17 cellular contexts compared by ENCODE assay signal in genomic region chr6:169263374-169263773, GRCh38. TPM values are rescaled to one million over a fixed set of nuclear protein-coding genes. Genes with fewer than 3 reads are reported as not detected.
A peak's percentile ranks its signal among the peaks of the same experiment; 100 is the strongest.
DNase-seq lines count a peak whose midpoint lies in the region; ATAC-seq and TF ChIP-seq lines count a peak whose summit lies in the region.
"Had no signal": no experiment of that assay in that cellular context is flagged by ENCODE, and none has a peak within 500 bp of the region (broad histone marks: within the 10 kb centered on the region; RNA-seq: fewer than 3 reads in every experiment).

No MANE protein-coding gene starts in this region.

- ATAC-seq in HG03469 (IDR thresholded peaks at IDR 0.05; ENCODE audit: unreplicated experiment) = no peak
- no peak for ATAC-seq in activated T-helper 17 cell treated with anti-CD3 and anti-CD28 coated beads, Interleukin-2, amount 50 U/mL, for 72 hours (replicated peaks)
- ATAC-seq: GM12878 had no signal

- H3K9me3 Mint-ChIP-seq in brain = peaks cover 2 to 8% (median 6%) of the 10 kb centered on the region in 5 experiments
- H3K9me3 Mint-ChIP-seq in activated T-helper 17 cell treated with anti-CD3 and anti-CD28 coated beads, Interleukin-2, amount 50 U/mL, for 72 hours = no peaks in the 10 kb centered on the region

- H4K20me1 ChIP-seq in BLaER1 = no peaks in the 10 kb centered on the region

- no peak overlapping the region for H3K4me3 Mint-ChIP-seq in brain
- no peak overlapping the region for H3K4me3 Mint-ChIP-seq in activated T-helper 17 cell treated with anti-CD3 and anti-CD28 coated beads, Interleukin-2, amount 50 U/mL, for 72 hours
- H3K4me3 Mint-ChIP-seq: HFFc6 had no signal

- TF ChIP-seq CTCF in NB4 (IDR thresholded peaks at IDR 0.05; ENCODE audit: low read depth, low read length) (no peak), brain (conservative IDR thresholded peaks at IDR 0.05) (no peak)

- H3K9ac ChIP-seq in BLaER1 = no peak overlapping the region

- H3K4me1 Mint-ChIP-seq in brain = peaks cover 24% of the 10 kb centered on the region
- no peaks in the 10 kb centered on the region for H3K4me1 Mint-ChIP-seq in activated T-helper 17 cell treated with anti-CD3 and anti-CD28 coated beads, Interleukin-2, amount 50 U/mL, for 72 hours

- H3K4me3 ChIP-seq in BLaER1 (no peak overlapping the region), NB4 (ENCODE audit: low read depth, low read length) (no peak overlapping the region)
- H3K4me3 ChIP-seq: GM12878, Peyer's patch, SJSA1 had no signal

- peak overlapping the region in 3 of 5 experiments; percentile 63 to 87 (median 72) for H3K27ac Mint-ChIP-seq in brain
- H3K27ac Mint-ChIP-seq in activated T-helper 17 cell treated with anti-CD3 and anti-CD28 coated beads, Interleukin-2, amount 50 U/mL, for 72 hours = no peak overlapping the region
- H3K27ac Mint-ChIP-seq: HFFc6 had no signal

- in situ Hi-C loops in ACHN (cut with HindIII; ENCODE audit: low pct_ligation_motif_present, low pct_unique_long_range_greater_than_20kb, low sequenced_read_pairs) = no loop called here

- H3K36me3 ChIP-seq in BLaER1 = no peaks in the 10 kb centered on the region
- H3K36me3 ChIP-seq: Peyer's patch, SJSA1 had no signal

- no peaks in the 10 kb centered on the region for H3K36me3 Mint-ChIP-seq in brain
- no peaks in the 10 kb centered on the region for H3K36me3 Mint-ChIP-seq in activated T-helper 17 cell treated with anti-CD3 and anti-CD28 coated beads, Interleukin-2, amount 50 U/mL, for 72 hours (ENCODE audit: low read depth)

- H3K4me1 ChIP-seq in BLaER1 = peaks cover 9% of the 10 kb centered on the region
- H3K4me1 ChIP-seq: Peyer's patch had no signal

- H3K27ac ChIP-seq in BLaER1 = no peak overlapping the region
- H3K27ac ChIP-seq: Peyer's patch, SJSA1 had no signal

- peak overlapping the region; percentile 24 for H3K4me2 ChIP-seq in BLaER1

- H3K27me3 ChIP-seq in BLaER1 = no peaks in the 10 kb centered on the region
- H3K27me3 ChIP-seq: Peyer's patch, SJSA1 had no signal

- DNase-seq in NB4 (ENCODE audit: low read depth) (peak; percentile 25), myocyte (ENCODE audit: low read depth) (peak; percentile 58), SW480 (ENCODE audit: low spot score) (no peak), ACHN (no peak)
- DNase-seq: DMS79, H7, KG1, NCI-H2171 treated with DMSO at 0.1 percent for 48 hours had no signal

- no peaks in the 10 kb centered on the region for H3K9me3 ChIP-seq in BLaER1
- H3K9me3 ChIP-seq: Peyer's patch, SJSA1 had no signal

- H3K27me3 Mint-ChIP-seq in brain = no peaks in the 10 kb centered on the region
- peaks cover 4% of the 10 kb centered on the region for H3K27me3 Mint-ChIP-seq in activated T-helper 17 cell treated with anti-CD3 and anti-CD28 coated beads, Interleukin-2, amount 50 U/mL, for 72 hours

- TF ChIP-seq POLR2A in NB4 (IDR thresholded peaks at IDR 0.05; ENCODE audit: extremely low read depth, insufficient read length) = no peak

RNA-seq across cellular contexts. Expression of gene THBS2, which starts 9.7 kb away (rescaled TPM):
- polyA plus RNA-seq in brain (ENCODE audit: insufficient read depth, low read depth, low replicate concordance) = 12.9 TPM
- 22.6 and 27.3 TPM in 2 replicates for total RNA-seq in myocyte
- polyA plus RNA-seq in myocyte (2012) = 194 TPM
- total RNA-seq in activated T-helper 17 cell treated with anti-CD3 and anti-CD28 coated beads, Interleukin-2, amount 50 U/mL, for 72 hours = not detected
- total RNA-seq: OCI-LY7, SJSA1 had no signal

Comparison
In these comparisons a context has a peak if more than half of its experiments do, and no peak if none do; other contexts are left out.
1. DNase-seq: peak in NB4 (single experiment) and myocyte (single experiment); none in SW480 (single experiment) and ACHN (single experiment).
2. RNA of gene THBS2, which starts 9.7 kb away (total RNA-seq): 22.6 to 27.3 TPM in myocyte; not detected in activated T-helper 17 cell treated with anti-CD3 and anti-CD28 coated beads, Interleukin-2, amount 50 U/mL, for 72 hours; every median in the first group is over 10 times any median in the second.